In the genomic region with DNA sequence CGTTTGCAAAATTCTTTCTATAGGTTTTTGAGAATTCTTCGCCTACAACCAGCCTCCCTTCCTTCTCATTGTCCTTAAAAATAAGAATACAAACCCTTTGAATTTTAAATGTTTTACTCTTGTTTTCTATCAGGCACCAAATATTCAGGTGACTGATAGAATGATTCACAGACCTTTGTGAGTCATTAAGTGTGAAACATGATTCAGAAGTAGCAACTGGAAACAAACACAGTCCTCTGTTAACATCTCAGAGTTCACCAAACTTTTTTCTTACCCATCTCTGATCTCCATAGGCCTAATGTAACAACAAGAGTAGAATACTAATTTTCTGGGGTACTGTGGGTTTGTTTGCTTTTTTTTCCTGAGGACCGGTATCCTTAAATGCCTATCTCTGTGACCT, we compare ENCODE assay signal across 12 cellular contexts.
A peak's percentile ranks its signal among the peaks of the same experiment; 100 is the strongest.
DNase-seq lines count a peak whose midpoint lies in the region; ATAC-seq, FAIRE-seq and TF ChIP-seq lines count a peak whose summit lies in the region.
"Had no signal": no experiment of that assay in that cellular context is flagged by ENCODE, and none has a peak within 500 bp of the region (broad histone marks: within the 10 kb centered on the region; RNA-seq: fewer than 3 reads in every experiment).

No MANE protein-coding gene starts in this region.

- H3K27ac ChIP-seq in RWPE2 (ENCODE audit: poor library complexity, severe bottlenecking): no peak overlapping the region

- TF ChIP-seq CTCF in RWPE2 (IDR thresholded peaks at IDR 0.05; ENCODE audit: poor library complexity, severe bottlenecking): no peak
- no peak for TF ChIP-seq CTCF in fibroblast of pulmonary artery (IDR thresholded peaks at IDR 0.05; ENCODE audit: low read length, missing control alignments)
- TF ChIP-seq CTCF in natural killer cell (IDR thresholded peaks at IDR 0.05): no peak

- in situ Hi-C loops in HAP-1 (cut with MboI; ENCODE audit: low sequenced_read_pairs): no loop called here

- H3K4me3 Mint-ChIP-seq in activated T-cell treated with anti-CD3 and anti-CD28 coated beads, Interleukin-2, amount 50 U/mL, for 72 hours: peak overlapping the region in 1 of 2 donors; percentile 67
- no peak overlapping the region for H3K4me3 Mint-ChIP-seq in natural killer cell
- H3K4me3 Mint-ChIP-seq: B cell, immature natural killer cell had no signal

- peak; percentile 96 to 97 for ATAC-seq in activated T-cell treated with anti-CD3 and anti-CD28 coated beads, Interleukin-2, amount 50 U/mL, for 72 hours (replicated peaks in 1 of 2)
- ATAC-seq in RWPE2 (ENCODE audit: low read depth): peak; percentile 98
- no peak for ATAC-seq in natural killer cell

- H3K9me3 ChIP-seq in RWPE2 (ENCODE audit: severe bottlenecking): no peaks in the 10 kb centered on the region
- no peaks in the 10 kb centered on the region for H3K9me3 ChIP-seq in HAP-1

- no peaks in the 10 kb centered on the region for H3K27me3 ChIP-seq in RWPE2 (ENCODE audit: insufficient read depth, poor library complexity, severe bottlenecking)
- H3K27me3 ChIP-seq in HAP-1 (ENCODE audit: low read depth): no peaks in the 10 kb centered on the region

- H3K4me1 ChIP-seq in RWPE2 (ENCODE audit: insufficient read depth, poor library complexity, severe bottlenecking) (peaks cover 16% of the 10 kb centered on the region), HAP-1 (no peaks in the 10 kb centered on the region)

- peaks cover 3 to 6% of the 10 kb centered on the region in 2 donors for H3K36me3 Mint-ChIP-seq in activated T-cell treated with anti-CD3 and anti-CD28 coated beads, Interleukin-2, amount 50 U/mL, for 72 hours (ENCODE audit: insufficient read depth in 2 of 2)
- no peaks in the 10 kb centered on the region for H3K36me3 Mint-ChIP-seq in natural killer cell
- H3K36me3 Mint-ChIP-seq: immature natural killer cell had no signal

- FAIRE-seq in urothelium cell line (lab: Jason Lieb, UNC): no peak

- peaks cover 0 to 2% of the 10 kb centered on the region in 2 donors for H3K9me3 Mint-ChIP-seq in activated T-cell treated with anti-CD3 and anti-CD28 coated beads, Interleukin-2, amount 50 U/mL, for 72 hours
- no peaks in the 10 kb centered on the region for H3K9me3 Mint-ChIP-seq in natural killer cell
- H3K9me3 Mint-ChIP-seq: immature natural killer cell had no signal

- peak overlapping the region; percentile 83 for H3K27ac Mint-ChIP-seq in activated T-cell treated with anti-CD3 and anti-CD28 coated beads, Interleukin-2, amount 50 U/mL, for 72 hours
- peak overlapping the region in 1 of 2 donors; percentile 12 for H3K27ac Mint-ChIP-seq in natural killer cell
- H3K27ac Mint-ChIP-seq: B cell had no signal

- H3K27me3 Mint-ChIP-seq in activated T-cell treated with anti-CD3 and anti-CD28 coated beads, Interleukin-2, amount 50 U/mL, for 72 hours (ENCODE audit: low read depth): no peaks in the 10 kb centered on the region
- no peaks in the 10 kb centered on the region for H3K27me3 Mint-ChIP-seq in natural killer cell (ENCODE audit: low read depth in 2 of 2)
- H3K27me3 Mint-ChIP-seq: B cell had no signal

- H3K4me3 ChIP-seq in RWPE2 (ENCODE audit: severe bottlenecking) (no peak overlapping the region), fibroblast of pulmonary artery (replicated peaks; ENCODE audit: low read depth, low read length) (no peak overlapping the region), HAP-1 (no peak overlapping the region)

- 0 out of 2 replicates have a peak, but pooled peaks cover 7% of the 10 kb centered on the region for H3K36me3 ChIP-seq in RWPE2 (ENCODE audit: low read depth)
- H3K36me3 ChIP-seq in HAP-1 (replicated peaks): no peaks in the 10 kb centered on the region

- H3K4me1 Mint-ChIP-seq in activated T-cell treated with anti-CD3 and anti-CD28 coated beads, Interleukin-2, amount 50 U/mL, for 72 hours (ENCODE audit: low read depth): peaks cover 24% of the 10 kb centered on the region
- H3K4me1 Mint-ChIP-seq in natural killer cell: peaks cover 5 to 12% of the 10 kb centered on the region in 2 donors
- H3K4me1 Mint-ChIP-seq: B cell had no signal

- intact Hi-C loops in natural killer cell (cut with micrococcal nuclease): no loop called here

- DNase-seq in activated T-cell treated with anti-CD3 and anti-CD28 coated beads, Interleukin-2, amount 50 U/mL, for 72 hours: no peak
- no peak for DNase-seq in activated T-cell treated with anti-CD3 and anti-CD28 coated beads, Interleukin-2, amount 50 U/mL, for 1 hour
- DNase-seq in RWPE2 (ENCODE audit: low spot score) (no peak), fibroblast of pulmonary artery (ENCODE audit: low read depth) (peak; percentile 41), urothelium cell line (ENCODE audit: low spot score) (peak; percentile 43), HAP-1 (ENCODE audit: low spot score in 2 of 2) (no peak), NCI-H1105 treated with DMSO at 0.1 percent for 48 hours (lab: John Stamatoyannopoulos, UW) (no peak), natural killer cell (no peak)
- DNase-seq: immature natural killer cell, Kasumi-1, NCI-H510A had no signal

Comparison
In these comparisons a context has a peak if more than half of its experiments do, and no peak if none do; other contexts are left out.
1. ATAC-seq: peak in activated T-cell treated with anti-CD3 and anti-CD28 coated beads, Interleukin-2, amount 50 U/mL, for 72 hours (2 of 2) and RWPE2 (single experiment); none in natural killer cell (0 of 3).
2. DNase-seq: peak in fibroblast of pulmonary artery (single experiment) and urothelium cell line (single experiment); none in activated T-cell treated with anti-CD3 and anti-CD28 coated beads, Interleukin-2, amount 50 U/mL, for 72 hours (0 of 2), activated T-cell treated with anti-CD3 and anti-CD28 coated beads, Interleukin-2, amount 50 U/mL, for 1 hour (single experiment), RWPE2 (single experiment), HAP-1 (0 of 2), NCI-H1105 treated with DMSO at 0.1 percent for 48 hours (single experiment) and natural killer cell (single experiment).